13 cellular contexts compared by ENCODE assay signal in the genomic region with DNA sequence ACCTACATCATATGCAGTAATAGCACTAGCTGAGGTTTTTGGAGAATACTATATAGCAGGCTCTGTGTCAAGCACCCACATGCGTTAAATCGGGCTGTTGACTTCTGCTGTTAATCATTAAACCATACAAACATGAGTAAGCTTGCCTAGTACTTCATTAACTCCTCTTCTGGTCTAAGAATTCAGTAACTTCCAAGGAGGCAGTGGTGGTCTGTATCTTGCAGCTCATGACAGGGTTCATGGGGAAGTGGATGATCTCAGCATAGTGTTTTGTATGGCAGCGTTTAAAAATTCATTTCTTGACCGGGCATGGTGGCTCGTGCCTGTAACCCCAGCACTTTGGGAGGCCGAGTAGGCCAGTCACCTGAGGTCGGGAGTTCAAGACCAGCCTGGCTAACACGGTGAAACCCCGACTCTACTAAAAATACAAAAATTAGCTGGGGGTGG. TPM values are rescaled to one million over a fixed set of nuclear protein-coding genes. Genes with fewer than 3 reads are reported as not detected.
A peak's percentile ranks its signal among the peaks of the same experiment; 100 is the strongest.
DNase-seq lines count a peak whose midpoint lies in the region; ATAC-seq and TF ChIP-seq lines count a peak whose summit lies in the region.
"Had no signal": no experiment of that assay in that cellular context is flagged by ENCODE, and none has a peak within 500 bp of the region (broad histone marks: within the 10 kb centered on the region; RNA-seq: fewer than 3 reads in every experiment).

A gene (minus strand): TSS at position 24 of the 447 bp plus-strand sequence. CDS start 1,173 bp downstream, outside the sequence.

- TF ChIP-seq CTCF in epithelial cell of proximal tubule (conservative IDR thresholded peaks at IDR 0.05; ENCODE audit: low read depth, low read length) = no peak
- TF ChIP-seq CTCF in type B pancreatic cell (conservative IDR thresholded peaks at IDR 0.05) = no peak

- DNase-seq in activated CD4-positive, alpha-beta T cell treated with anti-CD3 and anti-CD28 coated beads, Interleukin-2, amount 10 ng/mL, durations not matched to agents 24 days and 14 days = no peak
- no peak for DNase-seq in activated CD4-positive, alpha-beta T cell treated with anti-CD3 and anti-CD28 coated beads, Interleukin-2, amount 50 U/mL, for 4 hours
- DNase-seq in epithelial cell of proximal tubule (ENCODE audit: low read depth) = peak; percentile 99
- DNase-seq in type B pancreatic cell (ENCODE audit: extremely low spot score, unreplicated experiment) = no peak
- no peak for DNase-seq in NCI-H1436 (lab: John Stamatoyannopoulos, UW)
- no peak for DNase-seq in NCI-H1694 treated with DMSO at 0.1 percent for 48 hours (lab: John Stamatoyannopoulos, UW)
- DNase-seq: activated naive CD4-positive, alpha-beta T cell treated with Interleukin-2 at 50 U/mL for 16 hours; NCI-H2107; SW 1271; thyroid gland had no signal

- ATAC-seq in HG03378 (IDR thresholded peaks at IDR 0.05; ENCODE audit: unreplicated experiment) (peak; percentile 45), HG02623 (IDR thresholded peaks at IDR 0.05; ENCODE audit: unreplicated experiment) (no peak)
- ATAC-seq: sciatic nerve had no signal

- H3K4me1 Mint-ChIP-seq in activated CD4-positive, alpha-beta T cell treated with anti-CD3 and anti-CD28 coated beads, Interleukin-2, amount 10 ng/mL, durations not matched to agents 24 days and 14 days = peaks cover 6% of the 10 kb centered on the region
- H3K4me1 Mint-ChIP-seq in type B pancreatic cell (ENCODE audit: unreplicated experiment) = peaks cover 12% of the 10 kb centered on the region

- H3K27ac Mint-ChIP-seq in activated CD4-positive, alpha-beta T cell treated with anti-CD3 and anti-CD28 coated beads, Interleukin-2, amount 10 ng/mL, durations not matched to agents 24 days and 14 days = peak within 1 kb of the TSS; percentile 11
- H3K27ac Mint-ChIP-seq in type B pancreatic cell = peak within 1 kb of the TSS; percentile 10

- H3K36me3 Mint-ChIP-seq in activated CD4-positive, alpha-beta T cell treated with anti-CD3 and anti-CD28 coated beads, Interleukin-2, amount 10 ng/mL, durations not matched to agents 24 days and 14 days (ENCODE audit: low read depth) = peaks cover 2% of the 10 kb centered on the region
- H3K36me3 Mint-ChIP-seq in type B pancreatic cell = no peaks in the 10 kb centered on the region

- H3K27me3 Mint-ChIP-seq in activated CD4-positive, alpha-beta T cell treated with anti-CD3 and anti-CD28 coated beads, Interleukin-2, amount 10 ng/mL, durations not matched to agents 24 days and 14 days = no peaks in the 10 kb centered on the region
- H3K27me3 Mint-ChIP-seq in type B pancreatic cell = no peaks in the 10 kb centered on the region

- no peak within 1 kb of the TSS for H3K4me3 Mint-ChIP-seq in activated CD4-positive, alpha-beta T cell treated with anti-CD3 and anti-CD28 coated beads, Interleukin-2, amount 10 ng/mL, durations not matched to agents 24 days and 14 days
- H3K4me3 Mint-ChIP-seq in type B pancreatic cell = peak within 1 kb of the TSS; percentile 6

- intact Hi-C loops in activated CD4-positive, alpha-beta T cell treated with anti-CD3 and anti-CD28 coated beads, Interleukin-2, amount 10 ng/mL, durations not matched to agents 24 days and 14 days (cut with micrococcal nuclease) = no loop called here

- no peaks in the 10 kb centered on the region for H3K9me3 Mint-ChIP-seq in activated CD4-positive, alpha-beta T cell treated with anti-CD3 and anti-CD28 coated beads, Interleukin-2, amount 10 ng/mL, durations not matched to agents 24 days and 14 days
- no peaks in the 10 kb centered on the region for H3K9me3 Mint-ChIP-seq in type B pancreatic cell

- H3K4me3 ChIP-seq in epithelial cell of proximal tubule (ENCODE audit: low read depth, low read length) = peak within 1 kb of the TSS; percentile 70
- H3K4me3 ChIP-seq: thyroid gland had no signal

RNA-seq across cellular contexts. Expression of the gene that starts here (rescaled TPM):
- total RNA-seq in activated CD4-positive, alpha-beta T cell treated with anti-CD3 and anti-CD28 coated beads, Interleukin-2, amount 10 ng/mL, durations not matched to agents 24 days and 14 days = 1.6 and 2.2 TPM in 2 replicates
- total RNA-seq in epithelial cell of proximal tubule (11.4 and 25.8 TPM in 2 replicates), type B pancreatic cell (ENCODE audit: low replicate concordance) (0.92 and 6.7 TPM in 2 replicates)
